15 cellular contexts compared by ENCODE assay signal in genomic region chr15:77482570-77482969, GRCh38.
DNase-seq lines count a peak whose midpoint lies in the region; ATAC-seq and TF ChIP-seq lines count a peak whose summit lies in the region.
"Had no signal": no experiment of that assay in that cellular context is flagged by ENCODE, and none has a peak within 500 bp of the region (broad histone marks: within the 10 kb centered on the region; RNA-seq: fewer than 3 reads in every experiment).

No MANE protein-coding gene starts in this region.

- 83% methylated on average over 2 of the region's 2 CpGs for WGBS in HUES64

- no peak overlapping the region for H3K4me3 ChIP-seq in BJ (ENCODE audit: low read depth, low read length)
- H3K4me3 ChIP-seq in HUES64 (ENCODE audit: low read length) = no peak overlapping the region
- H3K4me3 ChIP-seq: mucosa of descending colon, spleen had no signal

- CTCF ChIA-PET in BJ (lab: Yijun Ruan, JAX) = interaction anchor here (0.7 to 2.8 kb wide), 4 partner anchors 9 to 519 kb away, joined by 3 to 18 read pairs (median 4); no protein-coding TSS in a partner anchor

- H3K27me3 ChIP-seq in BJ (ENCODE audit: control insufficient read depth, insufficient read depth, low read length) (no peaks in the 10 kb centered on the region), HUES64 (ENCODE audit: insufficient read depth, low read length) (no peaks in the 10 kb centered on the region)
- H3K27me3 ChIP-seq: spleen had no signal

- peaks cover 2% of the 10 kb centered on the region for H3K36me3 ChIP-seq in BJ (ENCODE audit: control insufficient read depth, insufficient read depth, low read length)
- H3K36me3 ChIP-seq in HUES64 (ENCODE audit: insufficient read depth, low read length) = peaks cover 53% of the 10 kb centered on the region

- ATAC-seq in GM19351 (IDR thresholded peaks at IDR 0.05; ENCODE audit: unreplicated experiment) (no peak), HG02970 (IDR thresholded peaks at IDR 0.05; ENCODE audit: low FRiP score, unreplicated experiment) (no peak), HG02870 (IDR thresholded peaks at IDR 0.05; ENCODE audit: unreplicated experiment) (no peak)
- ATAC-seq: mucosa of descending colon; stimulated activated naive B cell treated with anti-CD40 and anti-IgM and Interleukin-4, amounts not matched to agents 10 μg/mL and 1 μg/mL and 100 μg/mL, for 72 hours had no signal

- TF ChIP-seq CTCF in BJ (IDR thresholded peaks at IDR 0.05; ENCODE audit: insufficient read depth, low read depth, low read length) = no peak

- DNase-seq in BJ (ENCODE audit: low read depth) (peak; percentile 57), cerebellar cortex (ENCODE audit: low spot score) (peak; percentile 66), lung microvascular endothelial cell (ENCODE audit: low read depth in 2 of 2) (peak; percentile 83 to 84), NCI-H2227 (lab: John Stamatoyannopoulos, UW; ENCODE audit: unreplicated experiment) (no peak)
- DNase-seq: activated CD4-positive, alpha-beta memory T cell treated with anti-CD3 and anti-CD28 coated beads for 36 hours; head of caudate nucleus; mucosa of descending colon; NCI-H187; spleen; stimulated activated naive B cell treated with anti-CD40 and anti-IgM and Interleukin-4, amounts not matched to agents 10 μg/mL and 1 μg/mL and 100 μg/mL, for 72 hours had no signal

- H3K9ac ChIP-seq in HUES64 (ENCODE audit: low read depth, low read length) = no peak overlapping the region

- peaks cover 28% of the 10 kb centered on the region for H3K4me1 ChIP-seq in HUES64 (ENCODE audit: insufficient read depth, low read length)

- POLR2A ChIA-PET in BJ (lab: Charles Lee) = interaction anchor here (0.6 to 1.0 kb wide), 4 partner anchors 25 to 574 kb away, joined by 3 to 5 read pairs (median 3); no protein-coding TSS in a partner anchor

- no peaks in the 10 kb centered on the region for H3K9me3 ChIP-seq in HUES64 (ENCODE audit: insufficient read depth, low read depth, low read length)
- H3K9me3 ChIP-seq: mucosa of descending colon, spleen had no signal

- H3K27ac ChIP-seq in HUES64 (ENCODE audit: low read depth, low read length) = peak overlapping the region; percentile 59; the same call in 1 of the 2 replicates
- H3K27ac ChIP-seq: HL-60 had no signal
